Comparison of ENCODE assay signal across 14 cellular contexts in genomic region chr2:237278593-237278992, GRCh38.
A peak's percentile ranks its signal among the peaks of the same experiment; 100 is the strongest.
DNase-seq lines count a peak whose midpoint lies in the region; ATAC-seq and TF ChIP-seq lines count a peak whose summit lies in the region.
"Had no signal": no experiment of that assay in that cellular context is flagged by ENCODE, and none has a peak within 500 bp of the region (broad histone marks: within the 10 kb centered on the region; RNA-seq: fewer than 3 reads in every experiment).

No MANE protein-coding gene starts in this region.

- H2AK5ac ChIP-seq in mesenchymal stem cell (ENCODE audit: low read length, severe bottlenecking) = no peak overlapping the region

- no peak overlapping the region for H3K18ac ChIP-seq in mesenchymal stem cell (ENCODE audit: low read depth in 1 of 2, low read length in 2 of 2)

- DNase-seq in GM04503 (ENCODE audit: low read depth) (peak; percentile 88), colonic mucosa (no peak), mesenchymal stem cell (no peak), suprapubic skin (ENCODE audit: low spot score in 2 of 2) (peak; percentile 87 to 92)
- DNase-seq: activated CD8-positive, alpha-beta memory T cell treated with anti-CD3 and anti-CD28 coated beads for 24 hours; activated naive CD8-positive, alpha-beta T cell treated with anti-CD3 and anti-CD28 coated beads, Interleukin-2, amount 50 U/mL, for 24 hours; NCI-H1436; posterior cingulate gyrus; T-helper 2 cell had no signal

- no peak overlapping the region for H2BK15ac ChIP-seq in mesenchymal stem cell (ENCODE audit: low read depth, poor library complexity, severe bottlenecking)

- no peaks in the 10 kb centered on the region for H3K27me3 ChIP-seq in colonic mucosa
- no peaks in the 10 kb centered on the region for H3K27me3 ChIP-seq in mesenchymal stem cell (ENCODE audit: control insufficient read depth in 1 of 2, insufficient read depth in 1 of 2, low read length in 2 of 2)
- no peaks in the 10 kb centered on the region for H3K27me3 ChIP-seq in suprapubic skin

- ATAC-seq in GM21786 (IDR thresholded peaks at IDR 0.05; ENCODE audit: unreplicated experiment) (no peak), HG03196 (IDR thresholded peaks at IDR 0.05; ENCODE audit: unreplicated experiment) (no peak), GM18907 (IDR thresholded peaks at IDR 0.05; ENCODE audit: unreplicated experiment) (no peak), HG02610 (IDR thresholded peaks at IDR 0.05; ENCODE audit: unreplicated experiment) (no peak)
- ATAC-seq: activated naive CD8-positive, alpha-beta T cell treated with anti-CD3 and anti-CD28 coated beads, Interleukin-2, amount 50 U/mL, for 24 hours; GM12878 had no signal

- no peaks in the 10 kb centered on the region for H3K9me3 ChIP-seq in colonic mucosa
- H3K9me3 ChIP-seq in mesenchymal stem cell (ENCODE audit: control insufficient read depth, low read length) = peaks cover 10% of the 10 kb centered on the region
- H3K9me3 ChIP-seq in suprapubic skin = no peaks in the 10 kb centered on the region

- H3K14ac ChIP-seq in mesenchymal stem cell (ENCODE audit: low read length in 2 of 2) = no peak overlapping the region

- WGBS in mesenchymal stem cell = 95% methylated on average over 5 of the region's 6 CpGs
- 51% methylated on average over 6 of the region's 6 CpGs for WGBS in suprapubic skin

- H3K27ac ChIP-seq in colonic mucosa (peak overlapping the region; percentile 15), mesenchymal stem cell (ENCODE audit: low read length, poor library complexity, severe bottlenecking) (no peak overlapping the region), suprapubic skin (peak overlapping the region; percentile 78)

- H2BK5ac ChIP-seq in mesenchymal stem cell (ENCODE audit: low read depth, low read length, poor library complexity, severe bottlenecking) = no peak overlapping the region

- H2BK12ac ChIP-seq in mesenchymal stem cell (ENCODE audit: low read length in 2 of 2) = no peak overlapping the region

- H3K36me3 ChIP-seq in colonic mucosa (no peaks in the 10 kb centered on the region), mesenchymal stem cell (ENCODE audit: control insufficient read depth in 1 of 2, insufficient read depth in 2 of 2, low read depth in 1 of 2, low read length in 2 of 2) (peaks cover 0 to 4% of the 10 kb centered on the region in 2 experiments), suprapubic skin (no peaks in the 10 kb centered on the region)

- no peak overlapping the region for H3K4me3 ChIP-seq in colonic mucosa
- peak overlapping the region in 1 of 2 experiments; percentile 72 for H3K4me3 ChIP-seq in mesenchymal stem cell (ENCODE audit: insufficient read depth in 1 of 2, low read depth in 1 of 2, low read length in 2 of 2)
- H3K4me3 ChIP-seq in suprapubic skin = peak overlapping the region; percentile 7
- H3K4me3 ChIP-seq: GM12878 had no signal

- H4K91ac ChIP-seq in mesenchymal stem cell (ENCODE audit: low read length) = no peak overlapping the region

- H3K4me2 ChIP-seq in mesenchymal stem cell (ENCODE audit: low read length, poor library complexity, severe bottlenecking) = no peak overlapping the region

- H3K4me1 ChIP-seq in colonic mucosa (no peaks in the 10 kb centered on the region), mesenchymal stem cell (ENCODE audit: control insufficient read depth, insufficient read depth, low read depth, low read length) (peaks cover 13% of the 10 kb centered on the region), suprapubic skin (peaks cover 20% of the 10 kb centered on the region)

- TF ChIP-seq EP300 in suprapubic skin (IDR thresholded peaks at IDR 0.05) = no peak

- no peak for TF ChIP-seq POLR2A in suprapubic skin (IDR thresholded peaks at IDR 0.05)

- no peak overlapping the region for H2AFZ ChIP-seq in mesenchymal stem cell (ENCODE audit: low read depth, low read length)

- H2BK120ac ChIP-seq in mesenchymal stem cell (ENCODE audit: low read depth, low read length) = no peak overlapping the region

- intact Hi-C loops in colonic mucosa (cut with DNase I) = no loop called here

- H3K23ac ChIP-seq in mesenchymal stem cell (ENCODE audit: low read length in 2 of 2) = no peak overlapping the region

- no peak overlapping the region for H4K8ac ChIP-seq in mesenchymal stem cell (ENCODE audit: low read length)

- peak overlapping the region in 1 of 2 experiments; percentile 24 for H3K4ac ChIP-seq in mesenchymal stem cell (ENCODE audit: low read depth in 1 of 2, low read length in 2 of 2)

- H3K9ac ChIP-seq in colonic mucosa (ENCODE audit: low read depth in 2 of 2, low read length in 2 of 2) (no peak overlapping the region), mesenchymal stem cell (ENCODE audit: low read length) (peak overlapping the region; percentile 87)

- TF ChIP-seq CTCF in colonic mucosa (IDR thresholded peaks at IDR 0.05) (no peak), suprapubic skin (IDR thresholded peaks at IDR 0.05) (no peak)

- H3K79me1 ChIP-seq in mesenchymal stem cell (replicated peaks; ENCODE audit: low read length, poor library complexity, severe bottlenecking) = no peaks in the 10 kb centered on the region

Comparison
In these comparisons a context has a peak if more than half of its experiments do, and no peak if none do; other contexts are left out.
1. DNase-seq: peak in GM04503 (single experiment) and suprapubic skin (2 of 2); none in colonic mucosa (single experiment) and mesenchymal stem cell (single experiment).